Comparison of ENCODE assay signal across 2 cellular contexts in the genomic region with DNA sequence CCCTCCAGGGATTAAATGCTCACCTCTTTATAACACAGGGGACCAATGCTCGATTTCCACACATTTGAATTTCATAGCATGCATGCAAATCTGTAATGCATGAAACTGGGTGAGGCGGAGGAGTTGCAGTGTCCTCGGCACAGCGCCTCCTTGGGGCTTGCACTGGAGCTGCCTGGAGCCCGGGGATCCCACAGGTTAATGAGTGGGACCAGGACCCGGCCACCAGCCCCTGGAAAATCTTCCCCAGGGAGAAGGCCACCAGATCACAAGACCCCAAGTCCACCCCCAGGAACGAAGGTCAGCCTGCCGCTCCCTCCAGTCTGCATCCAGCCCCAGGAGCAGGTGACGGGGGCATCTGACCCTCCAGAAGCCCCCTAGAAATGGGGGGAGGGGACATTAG.
TF ChIP-seq lines count a peak whose summit lies in the region.

No MANE protein-coding gene starts in this region.

TF ChIP-seq in IMR-90, 13 proteins besides CTCF, POLR2A, EP300 and RAD21:
- TF ChIP-seq RCOR1 (IDR thresholded peaks at IDR 0.05; ENCODE audit: insufficient replicate concordance, low read length) (no peak), SMC3 (IDR thresholded peaks at IDR 0.05; ENCODE audit: low read depth, low read length) (0 out of 2 replicates have a peak, but pooled peaks have one; percentile 18)
TF ChIP-seq in IMR-90: peak in this region for 1.

TF ChIP-seq in K562, 482 proteins besides CTCF, POLR2A, EP300 and RAD21:
- peak; percentile 29; the same call in 1 of the 2 replicates for TF ChIP-seq SMC3 (conservative IDR thresholded peaks at IDR 0.05; ENCODE audit: insufficient read depth, low read depth, low read length)
- TF ChIP-seq ELF2 (CRISPR knock-in tag; IDR thresholded peaks at IDR 0.05), result no peak
- TF ChIP-seq, protein P1, sequence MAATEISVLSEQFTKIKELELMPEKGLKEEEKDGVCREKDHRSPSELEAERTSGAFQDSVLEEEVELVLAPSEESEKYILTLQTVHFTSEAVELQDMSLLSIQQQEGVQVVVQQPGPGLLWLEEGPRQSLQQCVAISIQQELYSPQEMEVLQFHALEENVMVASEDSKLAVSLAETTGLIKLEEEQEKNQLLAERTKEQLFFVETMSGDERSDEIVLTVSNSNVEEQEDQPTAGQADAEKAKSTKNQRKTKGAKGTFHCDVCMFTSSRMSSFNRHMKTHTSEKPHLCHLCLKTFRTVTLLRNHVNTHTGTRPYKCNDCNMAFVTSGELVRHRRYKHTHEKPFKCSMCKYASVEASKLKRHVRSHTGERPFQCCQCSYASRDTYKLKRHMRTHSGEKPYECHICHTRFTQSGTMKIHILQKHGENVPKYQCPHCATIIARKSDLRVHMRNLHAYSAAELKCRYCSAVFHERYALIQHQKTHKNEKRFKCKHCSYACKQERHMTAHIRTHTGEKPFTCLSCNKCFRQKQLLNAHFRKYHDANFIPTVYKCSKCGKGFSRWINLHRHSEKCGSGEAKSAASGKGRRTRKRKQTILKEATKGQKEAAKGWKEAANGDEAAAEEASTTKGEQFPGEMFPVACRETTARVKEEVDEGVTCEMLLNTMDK (IDR thresholded peaks at IDR 0.05; ENCODE audit: borderline replicate concordance, insufficient read depth, low read depth, low read length, poor library complexity, severe bottlenecking), result peak; percentile 76
TF ChIP-seq in K562: peak in this region for 2.
